Comparison of ENCODE assay signal across 8 cellular contexts in genomic region chr7:104923010-104923421, GRCh38.
DNase-seq lines count a peak whose midpoint lies in the region; ATAC-seq, FAIRE-seq and TF ChIP-seq lines count a peak whose summit lies in the region.

No MANE protein-coding gene starts in this region.

- ATAC-seq in GM18517 (IDR thresholded peaks at IDR 0.05; ENCODE audit: unreplicated experiment) (peak; percentile 97), HG02981 (IDR thresholded peaks at IDR 0.05; ENCODE audit: unreplicated experiment) (peak; percentile 99)

- no peaks in the 10 kb centered on the region for H3K36me3 ChIP-seq in brain microvascular endothelial cell (replicated peaks)

- H3K27me3 ChIP-seq in brain microvascular endothelial cell (replicated peaks): no peaks in the 10 kb centered on the region

- CTCF ChIA-PET in AG04449 (lab: Yijun Ruan, JAX): interaction anchor here (0.9 to 11.7 kb wide), 18 partner anchors 9 to 666 kb away, joined by 3 to 417 read pairs (median 4); no protein-coding TSS in a partner anchor

- DNase-seq in AG04449 (ENCODE audit: low read depth, low spot score) (peak; percentile 57), NCI-H2029 treated with DMSO at 0.1 percent for 48 hours (lab: John Stamatoyannopoulos, UW) (peak; percentile 66), brain microvascular endothelial cell (peak; percentile 84), islet precursor cell (peak; percentile 85)
- peak; percentile 72 to 74 for DNase-seq in stimulated activated CD4-positive, alpha-beta T cell treated with anti-CD3 and anti-CD28 coated beads, Interleukin-2, amount 100 ng/mL, for 24 hours

- H3K4me3 ChIP-seq in AG04449 (ENCODE audit: low read depth, low read length): no peak overlapping the region
- no peak overlapping the region for H3K4me3 ChIP-seq in brain microvascular endothelial cell (ENCODE audit: low read depth, low read length)

- FAIRE-seq in TTC549 (lab: Jason Lieb, UNC): peak; percentile 75

- H3K27ac ChIP-seq in brain microvascular endothelial cell: no peak overlapping the region

- TF ChIP-seq CTCF in AG04449 (IDR thresholded peaks at IDR 0.05; ENCODE audit: insufficient read depth, low read length, missing control alignments) (peak; percentile 65), brain microvascular endothelial cell (IDR thresholded peaks at IDR 0.05; ENCODE audit: low read depth, low read length, missing control alignments) (peak; percentile 91)

- in situ Hi-C loops in brain microvascular endothelial cell (cut with HindIII; ENCODE audit: low pct_ligation_motif_present, low sequenced_read_pairs): no loop called here

- POLR2A ChIA-PET in AG04449 (lab: Yijun Ruan, JAX): no interaction called here
